In genomic region chr3:65170357-65171090, GRCh38 we compare ENCODE assay signal across 8 cellular contexts.
DNase-seq lines count a peak whose midpoint lies in the region; ATAC-seq and TF ChIP-seq lines count a peak whose summit lies in the region.

No MANE protein-coding gene starts in this region.

- no peaks in the 10 kb centered on the region for H3K36me3 ChIP-seq in CD4-positive, alpha-beta memory T cell (ENCODE audit: insufficient read depth, low read length)

- H3K9me3 ChIP-seq in CD4-positive, alpha-beta memory T cell (ENCODE audit: control insufficient read depth in 1 of 2, low read length in 2 of 2), result no peaks in the 10 kb centered on the region

- ATAC-seq in GM18520 (IDR thresholded peaks at IDR 0.05; ENCODE audit: unreplicated experiment), result no peak
- no peak for ATAC-seq in HG03175 (IDR thresholded peaks at IDR 0.05; ENCODE audit: unreplicated experiment)

- intact Hi-C loops in CD4-positive, alpha-beta memory T cell (cut with micrococcal nuclease), result no loop called here

- no peak overlapping the region for H3K4me3 ChIP-seq in CD4-positive, alpha-beta memory T cell (ENCODE audit: low read length in 2 of 2)

- H3K9me3 Mint-ChIP-seq in CD4-positive, alpha-beta memory T cell, result peaks cover 0 to 13% (median 6%) of the 10 kb centered on the region in 8 donors
- peaks cover 14% of the 10 kb centered on the region for H3K9me3 Mint-ChIP-seq in activated naive CD4-positive, alpha-beta T cell treated with anti-CD3 and anti-CD28 coated beads, Interleukin-2, amount 10 ng/mL, durations not matched to agents 7 days and 5 days

- H3K4me1 ChIP-seq in CD4-positive, alpha-beta memory T cell (ENCODE audit: insufficient read depth, low read length), result no peaks in the 10 kb centered on the region

- POLR2A ChIA-PET in CD4-positive, alpha-beta memory T cell (lab: Charles Lee; ENCODE audit: partially characterized antibody), result no interaction called here

- no peaks in the 10 kb centered on the region for H3K4me1 Mint-ChIP-seq in CD4-positive, alpha-beta memory T cell
- H3K4me1 Mint-ChIP-seq in activated naive CD4-positive, alpha-beta T cell treated with anti-CD3 and anti-CD28 coated beads, Interleukin-2, amount 10 ng/mL, durations not matched to agents 7 days and 5 days, result no peaks in the 10 kb centered on the region

- H3K4me3 Mint-ChIP-seq in CD4-positive, alpha-beta memory T cell, result no peak overlapping the region
- no peak overlapping the region for H3K4me3 Mint-ChIP-seq in activated naive CD4-positive, alpha-beta T cell treated with anti-CD3 and anti-CD28 coated beads, Interleukin-2, amount 10 ng/mL, durations not matched to agents 7 days and 5 days

- no peaks in the 10 kb centered on the region for H3K36me3 Mint-ChIP-seq in CD4-positive, alpha-beta memory T cell
- no peaks in the 10 kb centered on the region for H3K36me3 Mint-ChIP-seq in activated naive CD4-positive, alpha-beta T cell treated with anti-CD3 and anti-CD28 coated beads, Interleukin-2, amount 10 ng/mL, durations not matched to agents 7 days and 5 days

- H3K27ac Mint-ChIP-seq in CD4-positive, alpha-beta memory T cell, result no peak overlapping the region
- H3K27ac Mint-ChIP-seq in activated naive CD4-positive, alpha-beta T cell treated with anti-CD3 and anti-CD28 coated beads, Interleukin-2, amount 10 ng/mL, durations not matched to agents 7 days and 5 days, result no peak overlapping the region

- no peaks in the 10 kb centered on the region for H3K27me3 Mint-ChIP-seq in CD4-positive, alpha-beta memory T cell
- no peaks in the 10 kb centered on the region for H3K27me3 Mint-ChIP-seq in activated naive CD4-positive, alpha-beta T cell treated with anti-CD3 and anti-CD28 coated beads, Interleukin-2, amount 10 ng/mL, durations not matched to agents 7 days and 5 days

- H3K27ac ChIP-seq in CD4-positive, alpha-beta memory T cell (ENCODE audit: low read depth, low read length), result no peak overlapping the region

- H3K27me3 ChIP-seq in CD4-positive, alpha-beta memory T cell (ENCODE audit: insufficient read depth, low read length), result no peaks in the 10 kb centered on the region

- TF ChIP-seq CTCF in AG09319 (IDR thresholded peaks at IDR 0.05; ENCODE audit: low read depth, low read length), result peak; percentile 38

- TF ChIP-seq POLR2A in erythroblast (IDR thresholded peaks at IDR 0.05; ENCODE audit: low read length), result no peak

- CTCF ChIA-PET in CD4-positive, alpha-beta memory T cell (lab: Charles Lee; ENCODE audit: partially characterized antibody), result no interaction called here
- CTCF ChIA-PET in activated naive CD4-positive, alpha-beta T cell treated with anti-CD3 and anti-CD28 coated beads, Interleukin-2, amount 10 ng/mL, durations not matched to agents 7 days and 5 days (lab: Charles Lee), result no interaction called here

- DNase-seq in AG09319 (ENCODE audit: extremely low read depth, low read depth) (no peak), NCI-H460 (ENCODE audit: extremely low read depth, low read depth) (peak; percentile 70), erythroblast (lab: John Stamatoyannopoulos, UW) (peak; percentile 4 to 14), mucosa of gallbladder (ENCODE audit: low spot score) (peak; percentile 82)
- DNase-seq in CD4-positive, alpha-beta memory T cell, result no peak
- no peak for DNase-seq in activated naive CD4-positive, alpha-beta T cell treated with anti-CD3 and anti-CD28 coated beads, Interleukin-2, amount 10 ng/mL, durations not matched to agents 7 days and 5 days

Comparison
In these comparisons a context has a peak if more than half of its experiments do, and no peak if none do; other contexts are left out.
1. DNase-seq: peak in NCI-H460 (single experiment), erythroblast (2 of 2) and mucosa of gallbladder (single experiment); none in AG09319 (single experiment), CD4-positive, alpha-beta memory T cell (0 of 5) and activated naive CD4-positive, alpha-beta T cell treated with anti-CD3 and anti-CD28 coated beads, Interleukin-2, amount 10 ng/mL, durations not matched to agents 7 days and 5 days (single experiment).